ENCODE assay signal across 36 cellular contexts in the genomic region with DNA sequence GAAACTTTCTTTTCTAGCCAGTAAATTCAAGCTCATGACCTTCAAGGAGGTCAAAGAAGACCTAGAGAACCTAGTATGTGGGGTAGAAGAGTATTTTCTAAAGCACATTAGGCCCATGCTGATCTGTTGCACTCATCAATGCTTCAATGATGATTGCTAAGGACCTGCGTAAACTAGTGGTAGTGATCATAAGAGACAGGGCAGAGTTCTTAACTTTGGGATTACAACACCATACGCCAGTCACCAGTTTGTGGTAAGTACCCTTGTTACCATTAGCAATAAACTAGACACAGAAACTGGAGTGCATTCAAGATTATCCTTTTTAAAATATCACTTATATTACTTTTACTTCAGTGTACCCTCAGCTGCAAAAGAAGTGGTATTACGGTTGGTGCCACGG.
"Had no signal": no experiment of that assay in that cellular context is flagged by ENCODE, and none has a peak within 500 bp of the region (broad histone marks: within the 10 kb centered on the region; RNA-seq: fewer than 3 reads in every experiment).

No MANE protein-coding gene starts in this region.

- DNase-seq: activated B cell treated with CpG ODN at 0.5 μM for 24 hours; activated CD4-positive, alpha-beta memory T cell treated with anti-CD3 and anti-CD28 coated beads, Interleukin-2, amount 10 ng/mL, durations not matched to agents 7 days and 5 days; activated CD4-positive, alpha-beta T cell treated with anti-CD3 and anti-CD28 coated beads for 4 hours; activated CD4-positive, alpha-beta T cell treated with anti-CD3 and anti-CD28 coated beads, Interleukin-2, amount 10 ng/mL, durations not matched to agents 24 days and 14 days; activated CD4-positive, alpha-beta T cell treated with anti-CD3 and anti-CD28 coated beads, Interleukin-2, amount 50 U/mL, for 1 hour; activated CD4-positive, alpha-beta T cell treated with anti-CD3 and anti-CD28 coated beads, Interleukin-2, amount 50 U/mL, for 48 hours; activated CD4-positive, CD25-positive, alpha-beta regulatory T cell treated with anti-CD3 and anti-CD28 coated beads, Interleukin-2, amount 50 U/mL, for 72 hours; activated CD8-positive, alpha-beta memory T cell treated with anti-CD3 and anti-CD28 coated beads for 24 hours; activated CD8-positive, alpha-beta memory T cell treated with anti-CD3 and anti-CD28 coated beads, Interleukin-2, amount 10 ng/mL, durations not matched to agents 7 days and 5 days; activated CD8-positive, alpha-beta memory T cell treated with anti-CD3 and anti-CD28 coated beads, Interleukin-2, amount 50 U/mL, for 48 hours; activated CD8-positive, alpha-beta T cell treated with anti-CD3 and anti-CD28 coated beads, Interleukin-2, amount 10 ng/mL, durations not matched to agents 7 days and 5 days; activated effector memory CD4-positive, alpha-beta T cell treated with Interleukin-2 at 50 U/mL for 16 hours; activated gamma-delta T cell; activated naive CD4-positive, alpha-beta T cell treated with anti-CD3 and anti-CD28 coated beads, Interleukin-2, amount 10 ng/mL, durations not matched to agents 7 days and 5 days; activated naive CD4-positive, alpha-beta T cell treated with Interleukin-2 at 50 U/mL for 16 hours; activated naive CD8-positive, alpha-beta T cell treated with anti-CD3 and anti-CD28 coated beads, Interleukin-2, amount 10 ng/mL, durations not matched to agents 7 days and 5 days; activated naive CD8-positive, alpha-beta T cell treated with anti-CD3 and anti-CD28 coated beads, Interleukin-2, amount 50 U/mL, for 24 hours; activated T-cell treated with anti-CD3 and anti-CD28 coated beads, Interleukin-2, amount 50 U/mL, for 24 hours; activated T-cell treated with anti-CD3 and anti-CD28 coated beads, Interleukin-2, amount 50 U/mL, for 48 hours; amygdala; anterior cingulate cortex; caudate nucleus; cerebellar nuclear complex; T-helper 1 cell; T-helper 2 cell; T-helper 9 cell had no signal

- H3K9me3 Mint-ChIP-seq: activated B cell treated with CpG ODN at 0.5 μM for 24 hours; activated CD4-positive, alpha-beta memory T cell treated with anti-CD3 and anti-CD28 coated beads, Interleukin-2, amount 10 ng/mL, durations not matched to agents 7 days and 5 days; activated CD4-positive, alpha-beta T cell treated with anti-CD3 and anti-CD28 coated beads, Interleukin-2, amount 10 ng/mL, durations not matched to agents 24 days and 14 days; activated naive CD4-positive, alpha-beta T cell treated with anti-CD3 and anti-CD28 coated beads, Interleukin-2, amount 10 ng/mL, durations not matched to agents 7 days and 5 days; activated naive CD4-positive, alpha-beta T cell treated with anti-CD3 and anti-CD28 coated beads, Interleukin-2, amount 50 U/mL, for 24 hours; activated naive CD8-positive, alpha-beta T cell treated with anti-CD3 and anti-CD28 coated beads, Interleukin-2, amount 10 ng/mL, durations not matched to agents 7 days and 5 days; activated naive CD8-positive, alpha-beta T cell treated with anti-CD3 and anti-CD28 coated beads, Interleukin-2, amount 50 U/mL, for 24 hours; activated T-cell treated with anti-CD3 and anti-CD28 coated beads, Interleukin-2, amount 50 U/mL, for 24 hours; activated T-helper 2 cell treated with anti-CD3 and anti-CD28 coated beads, Interferon-gamma antibody, Interleukin-2, Interleukin-4, amounts not matched to agents 10 μg/mL and 5 μg/mL and 100 μg/mL, durations not matched to agents 14 hours and 24 hours and 36 hours; brain; central memory CD8-positive, alpha-beta T cell; T-helper 1 cell treated with Interleukin-12 subunit alpha and Interleukin-12 subunit beta and Interleukin-4 antibody, amounts not matched to agents 30 μg/mL and 1 μg/mL, for 36 hours; T-helper 2 cell treated with Interferon-gamma antibody and Interleukin-4, amounts not matched to agents 5 μg/mL and 100 μg/mL, for 36 hours had no signal

- H3K27ac ChIP-seq: ascending aorta, cardiac muscle cell, VCaP had no signal

- H3K27me3 ChIP-seq: ascending aorta, cardiac muscle cell had no signal

- H3K36me3 Mint-ChIP-seq: activated CD8-positive, alpha-beta memory T cell treated with anti-CD3 and anti-CD28 coated beads, Interleukin-2, amount 10 ng/mL, durations not matched to agents 7 days and 5 days; activated naive CD4-positive, alpha-beta T cell treated with anti-CD3 and anti-CD28 coated beads, Interleukin-2, amount 10 ng/mL, durations not matched to agents 7 days and 5 days; activated naive CD4-positive, alpha-beta T cell treated with anti-CD3 and anti-CD28 coated beads, Interleukin-2, amount 50 U/mL, for 24 hours; activated naive CD8-positive, alpha-beta T cell; activated naive CD8-positive, alpha-beta T cell treated with anti-CD3 and anti-CD28 coated beads, Interleukin-2, amount 10 ng/mL, durations not matched to agents 7 days and 5 days; brain had no signal

- H3K27ac Mint-ChIP-seq: activated B cell treated with CpG ODN at 0.5 μM for 24 hours; activated CD4-positive, alpha-beta memory T cell treated with anti-CD3 and anti-CD28 coated beads, Interleukin-2, amount 10 ng/mL, durations not matched to agents 7 days and 5 days; activated CD4-positive, alpha-beta T cell treated with anti-CD3 and anti-CD28 coated beads, Interleukin-2, amount 10 ng/mL, durations not matched to agents 24 days and 14 days; activated CD8-positive, alpha-beta memory T cell treated with anti-CD3 and anti-CD28 coated beads, Interleukin-2, amount 10 ng/mL, durations not matched to agents 7 days and 5 days; activated CD8-positive, alpha-beta T cell treated with anti-CD3 and anti-CD28 coated beads, Interleukin-2, amount 10 ng/mL, durations not matched to agents 7 days and 5 days; activated naive CD4-positive, alpha-beta T cell treated with anti-CD3 and anti-CD28 coated beads, Interleukin-2, amount 10 ng/mL, durations not matched to agents 7 days and 5 days; activated naive CD4-positive, alpha-beta T cell treated with anti-CD3 and anti-CD28 coated beads, Interleukin-2, amount 50 U/mL, for 24 hours; activated naive CD8-positive, alpha-beta T cell; activated naive CD8-positive, alpha-beta T cell treated with anti-CD3 and anti-CD28 coated beads, Interleukin-2, amount 10 ng/mL, durations not matched to agents 7 days and 5 days; activated naive CD8-positive, alpha-beta T cell treated with anti-CD3 and anti-CD28 coated beads, Interleukin-2, amount 50 U/mL, for 24 hours; activated T-cell treated with anti-CD3 and anti-CD28 coated beads, Interleukin-2, amount 50 U/mL, for 24 hours; activated T-helper 2 cell treated with anti-CD3 and anti-CD28 coated beads, Interferon-gamma antibody, Interleukin-2, Interleukin-4, amounts not matched to agents 10 μg/mL and 5 μg/mL and 100 μg/mL, durations not matched to agents 14 hours and 24 hours and 36 hours; brain; T-helper 1 cell treated with Interleukin-12 subunit alpha and Interleukin-12 subunit beta and Interleukin-4 antibody, amounts not matched to agents 30 μg/mL and 1 μg/mL, for 36 hours; T-helper 2 cell treated with Interferon-gamma antibody and Interleukin-4, amounts not matched to agents 5 μg/mL and 100 μg/mL, for 36 hours had no signal

- H3K4me3 Mint-ChIP-seq: activated B cell treated with CpG ODN at 0.5 μM for 24 hours; activated CD4-positive, alpha-beta memory T cell treated with anti-CD3 and anti-CD28 coated beads, Interleukin-2, amount 10 ng/mL, durations not matched to agents 7 days and 5 days; activated CD4-positive, alpha-beta T cell treated with anti-CD3 and anti-CD28 coated beads, Interleukin-2, amount 10 ng/mL, durations not matched to agents 24 days and 14 days; activated CD8-positive, alpha-beta memory T cell treated with anti-CD3 and anti-CD28 coated beads, Interleukin-2, amount 10 ng/mL, durations not matched to agents 7 days and 5 days; activated CD8-positive, alpha-beta T cell treated with anti-CD3 and anti-CD28 coated beads, Interleukin-2, amount 10 ng/mL, durations not matched to agents 7 days and 5 days; activated naive CD4-positive, alpha-beta T cell treated with anti-CD3 and anti-CD28 coated beads, Interleukin-2, amount 10 ng/mL, durations not matched to agents 7 days and 5 days; activated naive CD4-positive, alpha-beta T cell treated with anti-CD3 and anti-CD28 coated beads, Interleukin-2, amount 50 U/mL, for 24 hours; activated naive CD8-positive, alpha-beta T cell; activated naive CD8-positive, alpha-beta T cell treated with anti-CD3 and anti-CD28 coated beads, Interleukin-2, amount 10 ng/mL, durations not matched to agents 7 days and 5 days; activated naive CD8-positive, alpha-beta T cell treated with anti-CD3 and anti-CD28 coated beads, Interleukin-2, amount 50 U/mL, for 24 hours; activated T-cell treated with anti-CD3 and anti-CD28 coated beads, Interleukin-2, amount 50 U/mL, for 24 hours; brain; central memory CD8-positive, alpha-beta T cell; T-helper 1 cell treated with Interleukin-12 subunit alpha and Interleukin-12 subunit beta and Interleukin-4 antibody, amounts not matched to agents 30 μg/mL and 1 μg/mL, for 36 hours; T-helper 2 cell treated with Interferon-gamma antibody and Interleukin-4, amounts not matched to agents 5 μg/mL and 100 μg/mL, for 36 hours had no signal

- H3K36me3 ChIP-seq: ascending aorta, cardiac muscle cell had no signal

- H3K4me3 ChIP-seq: ascending aorta, cardiac muscle cell had no signal

- H3K4me1 ChIP-seq: ascending aorta had no signal

- H3K9me3 ChIP-seq: ascending aorta had no signal

- H3K27me3 Mint-ChIP-seq: activated CD4-positive, alpha-beta T cell treated with anti-CD3 and anti-CD28 coated beads, Interleukin-2, amount 10 ng/mL, durations not matched to agents 24 days and 14 days; activated CD8-positive, alpha-beta memory T cell treated with anti-CD3 and anti-CD28 coated beads, Interleukin-2, amount 10 ng/mL, durations not matched to agents 7 days and 5 days; activated naive CD4-positive, alpha-beta T cell treated with anti-CD3 and anti-CD28 coated beads, Interleukin-2, amount 10 ng/mL, durations not matched to agents 7 days and 5 days; activated naive CD8-positive, alpha-beta T cell treated with anti-CD3 and anti-CD28 coated beads, Interleukin-2, amount 10 ng/mL, durations not matched to agents 7 days and 5 days; activated naive CD8-positive, alpha-beta T cell treated with anti-CD3 and anti-CD28 coated beads, Interleukin-2, amount 50 U/mL, for 24 hours; brain had no signal

- H3K4me1 Mint-ChIP-seq: activated B cell treated with CpG ODN at 0.5 μM for 24 hours; activated CD4-positive, alpha-beta memory T cell treated with anti-CD3 and anti-CD28 coated beads, Interleukin-2, amount 10 ng/mL, durations not matched to agents 7 days and 5 days; activated CD4-positive, alpha-beta T cell treated with anti-CD3 and anti-CD28 coated beads, Interleukin-2, amount 10 ng/mL, durations not matched to agents 24 days and 14 days; activated CD8-positive, alpha-beta memory T cell treated with anti-CD3 and anti-CD28 coated beads, Interleukin-2, amount 10 ng/mL, durations not matched to agents 7 days and 5 days; activated naive CD4-positive, alpha-beta T cell treated with anti-CD3 and anti-CD28 coated beads, Interleukin-2, amount 10 ng/mL, durations not matched to agents 7 days and 5 days; activated naive CD4-positive, alpha-beta T cell treated with anti-CD3 and anti-CD28 coated beads, Interleukin-2, amount 50 U/mL, for 24 hours; activated naive CD8-positive, alpha-beta T cell treated with anti-CD3 and anti-CD28 coated beads, Interleukin-2, amount 10 ng/mL, durations not matched to agents 7 days and 5 days; activated naive CD8-positive, alpha-beta T cell treated with anti-CD3 and anti-CD28 coated beads, Interleukin-2, amount 50 U/mL, for 24 hours; central memory CD8-positive, alpha-beta T cell had no signal
